ENCODE assay signal across 13 cellular contexts in the genomic region with DNA sequence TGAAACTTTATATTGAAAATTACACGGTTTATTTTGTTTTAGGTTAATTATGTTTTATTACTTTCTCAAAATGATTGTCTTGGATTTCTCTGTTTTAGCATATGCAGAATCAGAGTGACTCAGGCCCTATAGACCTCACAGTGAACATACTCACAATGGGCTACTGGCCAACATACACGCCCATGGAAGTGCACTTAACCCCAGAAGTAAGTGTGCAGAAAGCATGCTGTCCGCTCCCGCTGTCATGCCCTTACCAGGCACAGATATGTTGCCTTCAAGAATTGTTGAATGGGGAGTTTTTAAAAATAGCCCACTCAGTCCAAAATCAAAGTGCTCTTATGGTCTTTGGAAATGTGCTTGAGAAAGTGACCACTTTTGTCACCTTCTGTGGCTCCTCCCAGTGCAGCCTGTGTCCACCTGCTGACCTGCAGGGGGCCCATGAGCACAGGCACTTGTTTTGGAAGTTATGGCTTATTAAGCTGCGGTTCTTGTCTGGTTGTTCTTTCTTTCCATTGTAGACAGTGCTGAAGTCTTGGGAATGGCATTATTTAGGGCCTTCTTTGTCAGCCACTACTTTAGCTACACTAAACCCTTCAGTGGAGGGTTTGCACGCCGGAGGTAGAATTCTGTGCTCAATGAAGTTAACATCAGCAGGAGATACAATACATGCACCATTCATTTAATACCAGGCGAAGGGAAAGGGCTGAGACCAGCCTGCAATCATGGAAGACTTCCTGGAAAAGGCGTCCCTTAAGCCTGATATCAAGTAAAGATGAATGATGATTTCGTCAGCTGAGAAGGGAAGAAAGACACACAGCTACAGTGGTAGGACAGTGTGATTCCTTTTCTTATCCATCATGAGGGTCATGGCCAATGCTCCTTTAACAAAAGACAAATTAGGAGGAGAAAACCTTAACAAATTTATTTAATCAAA. TPM values are rescaled to one million over a fixed set of nuclear protein-coding genes. Genes with fewer than 3 reads are reported as not detected.
DNase-seq lines count a peak whose midpoint lies in the region; ATAC-seq, FAIRE-seq and TF ChIP-seq lines count a peak whose summit lies in the region.
"Had no signal": no experiment of that assay in that cellular context is flagged by ENCODE, and none has a peak within 500 bp of the region (broad histone marks: within the 10 kb centered on the region; RNA-seq: fewer than 3 reads in every experiment).

No MANE protein-coding gene starts in this region.

- no peaks in the 10 kb centered on the region for H3K79me2 ChIP-seq in H9 (ENCODE audit: insufficient read depth, low read length)

- WGBS in A549 (ENCODE audit: missing lambda C conversion rate), result 72% methylated on average over 10 of the region's 10 CpGs
- no CpG with 5 or more reads among the region's 10 CpGs for WGBS in H9 (ENCODE audit: extremely low coverage, insufficient read length, low lambda C conversion rate)

- H3K9me3 ChIP-seq in A549 (no peaks in the 10 kb centered on the region), H9 (ENCODE audit: control insufficient read depth, low read depth, low read length) (no peaks in the 10 kb centered on the region)
- H3K9me3 ChIP-seq: ovary, testis had no signal

- no peak for TF ChIP-seq EP300 in A549 (IDR thresholded peaks at IDR 0.05)

- no peaks in the 10 kb centered on the region for H3K9me3 Mint-ChIP-seq in H9

- H2BK15ac ChIP-seq in H9 (ENCODE audit: low read depth, low read length), result no peak overlapping the region

- H3K4me1 ChIP-seq in A549, result no peaks in the 10 kb centered on the region
- peaks cover 3% of the 10 kb centered on the region; the same call in 1 of the 2 replicates for H3K4me1 ChIP-seq in H9 (ENCODE audit: insufficient read depth, low read length)
- H3K4me1 ChIP-seq: testis had no signal

- no peak overlapping the region for H3K4ac ChIP-seq in H9 (ENCODE audit: low read depth, low read length)

- no peak overlapping the region for H3K23ac ChIP-seq in H9 (ENCODE audit: insufficient read length, low read depth, low read length)

- H2BK120ac ChIP-seq in H9 (ENCODE audit: low read depth, low read length, poor library complexity, severe bottlenecking), result no peak overlapping the region

- no peak overlapping the region for H2AFZ ChIP-seq in H9 (ENCODE audit: low read length)

- peak in 1 of 2 experiments; percentile 66; a peak in 4 of 6 replicates for ATAC-seq in A549

- H3K27ac Mint-ChIP-seq in H9, result peak overlapping the region in 2 of 3 experiments; percentile 47 to 57; a peak in 2 of 7 replicates
- H3K27ac Mint-ChIP-seq: B cell had no signal

- no peaks in the 10 kb centered on the region for H3K27me3 ChIP-seq in H9 (ENCODE audit: insufficient read depth, low read length)
- H3K27me3 ChIP-seq: dorsolateral prefrontal cortex, ovary, testis had no signal

- no peaks in the 10 kb centered on the region for H3K79me1 ChIP-seq in H9 (ENCODE audit: insufficient read depth, low read depth, low read length, poor library complexity, severe bottlenecking)

- no peak overlapping the region for H3K14ac ChIP-seq in H9 (ENCODE audit: insufficient read depth, low read length)

- peaks cover 18 to 19% of the 10 kb centered on the region in 2 experiments for H3K4me1 Mint-ChIP-seq in H9
- H3K4me1 Mint-ChIP-seq: B cell had no signal

- H3K4me2 ChIP-seq in A549 (no peak overlapping the region), H9 (ENCODE audit: insufficient read depth, insufficient read length, low read length) (no peak overlapping the region)

- H3K27me3 Mint-ChIP-seq in H9 (ENCODE audit: low read depth), result no peaks in the 10 kb centered on the region
- H3K27me3 Mint-ChIP-seq: B cell had no signal

- POLR2A ChIA-PET in A549 (lab: Yijun Ruan, JAX), result no interaction called here

- H4K5ac ChIP-seq in H9 (ENCODE audit: insufficient read length, low read depth, low read length), result no peak overlapping the region

- no peak overlapping the region for H4K91ac ChIP-seq in H9 (ENCODE audit: insufficient read length, low read depth, low read length)

- TF ChIP-seq RAD21 in A549 (conservative IDR thresholded peaks at IDR 0.05 in 1 of 2, IDR thresholded peaks at IDR 0.05 in 1 of 2), result no peak

- H2BK5ac ChIP-seq in H9 (ENCODE audit: insufficient read length, low read length), result no peak overlapping the region

- no peak overlapping the region for H4K8ac ChIP-seq in H9 (replicated peaks; ENCODE audit: insufficient read length, low read depth, low read length)

- H3K4me3 ChIP-seq in A549 (no peak overlapping the region), astrocyte of the spinal cord (ENCODE audit: low read depth, low read length) (no peak overlapping the region)
- H3K4me3 ChIP-seq: dorsolateral prefrontal cortex, ovary, testis had no signal

- H3K4me3 Mint-ChIP-seq in H9, result no peak overlapping the region
- H3K4me3 Mint-ChIP-seq: B cell had no signal

- no peak overlapping the region for H2AK5ac ChIP-seq in H9 (ENCODE audit: insufficient read length, low read length)

- CTCF ChIA-PET in A549 (lab: Yijun Ruan, JAX), result no interaction called here

- H3K9ac ChIP-seq in H9 (ENCODE audit: extremely low read depth, insufficient read length, low read length), result no peak overlapping the region

- TF ChIP-seq CTCF in A549 (IDR thresholded peaks at IDR 0.05) (no peak), H9 (conservative IDR thresholded peaks at IDR 0.05) (peak; percentile 43; the same call in 2 of the 3 replicates), astrocyte of the spinal cord (IDR thresholded peaks at IDR 0.05; ENCODE audit: low read depth, low read length) (peak; percentile 36)

- H3K56ac ChIP-seq in H9 (ENCODE audit: insufficient read length, low read depth, low read length), result no peak overlapping the region

- H3K23me2 ChIP-seq in H9 (ENCODE audit: insufficient read length, low read depth, low read length, poor library complexity, severe bottlenecking), result no peaks in the 10 kb centered on the region

- no peak overlapping the region for H3K18ac ChIP-seq in H9 (ENCODE audit: insufficient read length, low read depth, low read length)

- no peak overlapping the region for H2BK20ac ChIP-seq in H9 (ENCODE audit: low read depth, low read length, poor library complexity, severe bottlenecking)

- H3K27ac ChIP-seq in A549 (no peak overlapping the region), H9 (ENCODE audit: insufficient read length, low read depth, low read length) (no peak overlapping the region)
- H3K27ac ChIP-seq: dorsolateral prefrontal cortex, ovary, testis had no signal

- H3K36me3 Mint-ChIP-seq in H9 (ENCODE audit: insufficient read depth in 1 of 3, low read depth in 3 of 3), result peaks cover 50 to 98% (median 83%) of the 10 kb centered on the region in 3 experiments; a peak in 6 of 7 replicates

- TF ChIP-seq POLR2A in A549 (IDR thresholded peaks at IDR 0.05; ENCODE audit: low read length), result no peak

- H3T11ph ChIP-seq in H9 (ENCODE audit: low read length), result no peak overlapping the region

- in situ Hi-C loops in astrocyte of the spinal cord (cut with HindIII; ENCODE audit: low sequenced_read_pairs), result no loop called here

- no peaks in the 10 kb centered on the region for H4K20me1 ChIP-seq in H9 (ENCODE audit: control insufficient read depth, insufficient read depth, insufficient read length)

- no peak overlapping the region for H2BK12ac ChIP-seq in H9 (ENCODE audit: insufficient read length, low read depth, low read length)

- peak in 1 of 2 experiments; percentile 18 for DNase-seq in A549 (ENCODE audit: low read depth in 1 of 2, low spot score in 1 of 2)
- no peak for DNase-seq in H9
- no peak for DNase-seq in astrocyte of the spinal cord (ENCODE audit: low read depth, low spot score)
- peak; percentile 44 for DNase-seq in left kidney (ENCODE audit: low read depth, low spot score)
- no peak for DNase-seq in NCI-H446 (lab: John Stamatoyannopoulos, UW)
- DNase-seq in activated CD4-positive, alpha-beta T cell treated with anti-CD3 and anti-CD28 coated beads, Interleukin-2, amount 50 U/mL, for 48 hours, result no peak
- DNase-seq in NCI-H187 (lab: John Stamatoyannopoulos, UW), result no peak
- no peak for DNase-seq in NOMO-1 (lab: John Stamatoyannopoulos, UW; ENCODE audit: unreplicated experiment in 2 of 2)
- DNase-seq: dorsolateral prefrontal cortex, ovary, Right ventricle myocardium superior, testis had no signal

- no peak for FAIRE-seq in A549 (lab: Jason Lieb, UNC)

TF ChIP-seq in A549, 52 proteins besides CTCF, POLR2A, EP300 and RAD21:
- TF ChIP-seq CHD4 (IDR thresholded peaks at IDR 0.05; ENCODE audit: borderline replicate concordance) (no peak), MYC (IDR thresholded peaks at IDR 0.05; ENCODE audit: borderline replicate concordance, low read length) (no peak), ZFP36 (IDR thresholded peaks at IDR 0.05; ENCODE audit: borderline replicate concordance, partially characterized antibody) (peak; percentile 83)

RNA-seq across cellular contexts. Expression of a gene that starts 36.7 kb away (rescaled TPM):
- 53.2 and 55.4 TPM in 2 replicates for polyA plus RNA-seq in A549 (2011; rRNA removed)
- 32.5 and 37.9 TPM in 2 replicates for polyA plus RNA-seq in A549 (2012; cell fraction: cytosol; rRNA removed)
- polyA plus RNA-seq in A549 (2012; cell fraction: nucleus; rRNA removed), result 52.7 and 61.2 TPM in 2 replicates
- polyA plus RNA-seq in A549 (2017; fragmentation: RNase III; extraction: RNeasy Plus Mini Kit Qiagen cat#74134 plus additional on column Dnase treatment), result 46.9 to 57.0 TPM (median 49.6 TPM) in 3 replicates
- 38.9 and 39.1 TPM in 2 replicates for polyA minus RNA-seq in A549 (2011; rRNA and poly(A)+ RNA removed)
- 94.7 and 97.9 TPM in 2 replicates for total RNA-seq in H9 (2021)

RNA-seq across cellular contexts. Expression of a gene that starts 37.7 kb away (rescaled TPM):
- polyA plus RNA-seq in A549 (2011; rRNA removed) (68.7 and 71.1 TPM in 2 replicates), A549 (2017; fragmentation: RNase III; extraction: RNeasy Plus Mini Kit Qiagen cat#74134 plus additional on column Dnase treatment) (37.7 to 39.9 TPM (median 39.1 TPM) in 3 replicates)
- 37.4 and 38.5 TPM in 2 replicates for polyA plus RNA-seq in A549 (2012; cell fraction: cytosol; rRNA removed)
- 39.1 and 60.0 TPM in 2 replicates for polyA plus RNA-seq in A549 (2012; cell fraction: nucleus; rRNA removed)
- polyA minus RNA-seq in A549 (2011; rRNA and poly(A)+ RNA removed), result 44.5 and 45.2 TPM in 2 replicates
- 62.3 and 66.0 TPM in 2 replicates for total RNA-seq in H9 (2021)

RNA-seq across cellular contexts. Expression of a gene that starts 50.9 kb away (rescaled TPM):
- polyA plus RNA-seq in A549 (2011; rRNA removed) (58.2 and 58.7 TPM in 2 replicates), A549 (2017; fragmentation: RNase III; extraction: RNeasy Plus Mini Kit Qiagen cat#74134 plus additional on column Dnase treatment) (106 to 117 TPM (median 114 TPM) in 3 replicates)
- 56.5 and 61.1 TPM in 2 replicates for polyA plus RNA-seq in A549 (2012; cell fraction: cytosol; rRNA removed)
- 113 and 119 TPM in 2 replicates for polyA plus RNA-seq in A549 (2012; cell fraction: nucleus; rRNA removed)
- 33.4 and 39.2 TPM in 2 replicates for polyA minus RNA-seq in A549 (2011; rRNA and poly(A)+ RNA removed)
- total RNA-seq in H9 (2021), result 131 and 139 TPM in 2 replicates
